14 cellular contexts compared by ENCODE assay signal in genomic region chr12:124489915-124490583, GRCh38.
"Had no signal": no experiment of that assay in that cellular context is flagged by ENCODE, and none has a peak within 500 bp of the region (broad histone marks: within the 10 kb centered on the region; RNA-seq: fewer than 3 reads in every experiment).

No MANE protein-coding gene starts in this region.

- H3K9me3 ChIP-seq: breast epithelium, tibial nerve had no signal

- H3K4me3 ChIP-seq: breast epithelium, dorsolateral prefrontal cortex, lung, tibial nerve had no signal

- H3K27ac Mint-ChIP-seq: activated CD4-positive, alpha-beta memory T cell treated with anti-CD3 and anti-CD28 coated beads, Interleukin-2, amount 10 ng/mL, durations not matched to agents 7 days and 5 days; activated T-cell treated with anti-CD3 and anti-CD28 coated beads, Interleukin-2, amount 50 U/mL, for 24 hours; mesothelial cell of epicardium; T-helper 1 cell treated with Interleukin-12 subunit alpha and Interleukin-12 subunit beta and Interleukin-4 antibody, amounts not matched to agents 30 μg/mL and 1 μg/mL, for 36 hours had no signal

- H3K27me3 ChIP-seq: breast epithelium, dorsolateral prefrontal cortex, tibial nerve had no signal

- H3K36me3 ChIP-seq: breast epithelium had no signal

- DNase-seq: activated CD4-positive, alpha-beta memory T cell treated with anti-CD3 and anti-CD28 coated beads, Interleukin-2, amount 10 ng/mL, durations not matched to agents 7 days and 5 days; activated CD4-positive, alpha-beta T cell treated with anti-CD3 and anti-CD28 coated beads for 4 hours; activated effector memory CD4-positive, alpha-beta T cell treated with Interleukin-2 at 50 U/mL for 16 hours; activated naive CD8-positive, alpha-beta T cell treated with anti-CD3 and anti-CD28 coated beads for 36 hours; activated T-cell treated with anti-CD3 and anti-CD28 coated beads, Interleukin-2, amount 50 U/mL, for 24 hours; nephron progenitor cell; SIG-M5; stimulated activated CD4-positive, alpha-beta T cell treated with anti-CD3 and anti-CD28 coated beads, Interleukin-2, amount 100 ng/mL, for 24 hours had no signal

- H3K9me3 Mint-ChIP-seq: activated CD4-positive, alpha-beta memory T cell treated with anti-CD3 and anti-CD28 coated beads, Interleukin-2, amount 10 ng/mL, durations not matched to agents 7 days and 5 days; activated naive CD8-positive, alpha-beta T cell treated with anti-CD3 and anti-CD28 coated beads for 36 hours; activated T-cell treated with anti-CD3 and anti-CD28 coated beads, Interleukin-2, amount 50 U/mL, for 24 hours; mesothelial cell of epicardium; nephron progenitor cell; T-helper 1 cell treated with Interleukin-12 subunit alpha and Interleukin-12 subunit beta and Interleukin-4 antibody, amounts not matched to agents 30 μg/mL and 1 μg/mL, for 36 hours had no signal

- H3K27me3 Mint-ChIP-seq: activated CD4-positive, alpha-beta memory T cell treated with anti-CD3 and anti-CD28 coated beads, Interleukin-2, amount 10 ng/mL, durations not matched to agents 7 days and 5 days; activated naive CD8-positive, alpha-beta T cell treated with anti-CD3 and anti-CD28 coated beads for 36 hours; activated T-cell treated with anti-CD3 and anti-CD28 coated beads, Interleukin-2, amount 50 U/mL, for 24 hours had no signal

- H3K4me1 ChIP-seq: breast epithelium had no signal

- H3K4me3 Mint-ChIP-seq: activated CD4-positive, alpha-beta memory T cell treated with anti-CD3 and anti-CD28 coated beads, Interleukin-2, amount 10 ng/mL, durations not matched to agents 7 days and 5 days; activated naive CD8-positive, alpha-beta T cell treated with anti-CD3 and anti-CD28 coated beads for 36 hours; activated T-cell treated with anti-CD3 and anti-CD28 coated beads, Interleukin-2, amount 50 U/mL, for 24 hours; mesothelial cell of epicardium; nephron progenitor cell; T-helper 1 cell treated with Interleukin-12 subunit alpha and Interleukin-12 subunit beta and Interleukin-4 antibody, amounts not matched to agents 30 μg/mL and 1 μg/mL, for 36 hours had no signal
